In genomic region chr7:98884416-98884815, GRCh38 we compare ENCODE assay signal across 20 cellular contexts. TPM values are rescaled to one million over a fixed set of nuclear protein-coding genes. Genes with fewer than 3 reads are reported as not detected.
A peak's percentile ranks its signal among the peaks of the same experiment; 100 is the strongest.
DNase-seq lines count a peak whose midpoint lies in the region; ATAC-seq and TF ChIP-seq lines count a peak whose summit lies in the region.
"Had no signal": no experiment of that assay in that cellular context is flagged by ENCODE, and none has a peak within 500 bp of the region (broad histone marks: within the 10 kb centered on the region; RNA-seq: fewer than 3 reads in every experiment).

No MANE protein-coding gene starts in this region.

- no peaks in the 10 kb centered on the region for H3K27me3 Mint-ChIP-seq in activated CD8-positive, alpha-beta T cell treated with anti-CD3 and anti-CD28 coated beads, Interleukin-2, amount 10 ng/mL, durations not matched to agents 7 days and 5 days (ENCODE audit: low read depth)
- H3K27me3 Mint-ChIP-seq: CD4-positive, alpha-beta T cell had no signal

- H3K9me3 ChIP-seq in DOHH2 (ENCODE audit: control insufficient read depth, insufficient read depth, low read length) = no peaks in the 10 kb centered on the region
- H3K9me3 ChIP-seq in mesenchymal stem cell (ENCODE audit: control insufficient read depth, low read length) = no peaks in the 10 kb centered on the region
- H3K9me3 ChIP-seq: BE2C, Caco-2 had no signal

- DNase-seq in mesenchymal stem cell = no peak
- DNase-seq in posterior vena cava (ENCODE audit: low spot score) = peak; percentile 40
- no peak for DNase-seq in activated CD8-positive, alpha-beta T cell treated with anti-CD3 and anti-CD28 coated beads, Interleukin-2, amount 10 ng/mL, durations not matched to agents 7 days and 5 days
- DNase-seq in NCI-H1417 treated with DMSO at 0.1 percent for 48 hours (lab: John Stamatoyannopoulos, UW) = no peak
- DNase-seq in KBM-7 = no peak
- DNase-seq: ACHN; BE2C; Caco-2; CD4-positive, alpha-beta T cell; DMS79; GF-D8; GOT3; H7 had no signal

- H3K4me2 ChIP-seq in DOHH2 (ENCODE audit: low read length) (peak overlapping the region; percentile 63), KMS-11 (peak overlapping the region; percentile 30; the same call in 1 of the 2 replicates), mesenchymal stem cell (ENCODE audit: low read length, poor library complexity, severe bottlenecking) (no peak overlapping the region)

- H4K8ac ChIP-seq in mesenchymal stem cell (ENCODE audit: low read length) = no peak overlapping the region

- H3F3A ChIP-seq in DOHH2 (ENCODE audit: control insufficient read depth, insufficient read depth) = peaks cover 8% of the 10 kb centered on the region

- H2AFZ ChIP-seq in KMS-11 (ENCODE audit: low read depth) (no peak overlapping the region), mesenchymal stem cell (ENCODE audit: low read depth, low read length) (no peak overlapping the region)

- 97% methylated on average over 4 of the region's 4 CpGs for WGBS in mesenchymal stem cell

- H3K4me1 Mint-ChIP-seq in activated CD8-positive, alpha-beta T cell treated with anti-CD3 and anti-CD28 coated beads, Interleukin-2, amount 10 ng/mL, durations not matched to agents 7 days and 5 days (ENCODE audit: low read depth) = peaks cover 17% of the 10 kb centered on the region

- H3K4me1 ChIP-seq in DOHH2 (ENCODE audit: control insufficient read depth, low read length) = peaks cover 44% of the 10 kb centered on the region
- peaks cover 48% of the 10 kb centered on the region for H3K4me1 ChIP-seq in KMS-11 (ENCODE audit: low read depth, poor library complexity, severe bottlenecking)
- peaks cover 3% of the 10 kb centered on the region for H3K4me1 ChIP-seq in mesenchymal stem cell (ENCODE audit: control insufficient read depth, insufficient read depth, low read depth, low read length)
- H3K4me1 ChIP-seq: BE2C, Caco-2 had no signal

- no peak overlapping the region for H3K14ac ChIP-seq in mesenchymal stem cell (ENCODE audit: low read length in 2 of 2)

- H3K27me3 ChIP-seq in DOHH2 (ENCODE audit: control insufficient read depth, low read length) = no peaks in the 10 kb centered on the region
- H3K27me3 ChIP-seq in KMS-11 (ENCODE audit: insufficient read depth, low read depth) = no peaks in the 10 kb centered on the region
- H3K27me3 ChIP-seq in mesenchymal stem cell (ENCODE audit: control insufficient read depth in 1 of 2, insufficient read depth in 1 of 2, low read length in 2 of 2) = no peaks in the 10 kb centered on the region
- H3K27me3 ChIP-seq: BE2C had no signal

- no peak overlapping the region for H2AK5ac ChIP-seq in mesenchymal stem cell (ENCODE audit: low read length, severe bottlenecking)

- peaks cover 88% of the 10 kb centered on the region for H3K36me3 ChIP-seq in DOHH2 (ENCODE audit: control insufficient read depth, low read length)
- H3K36me3 ChIP-seq in KMS-11 (ENCODE audit: insufficient read depth) = peaks cover 17% of the 10 kb centered on the region
- H3K36me3 ChIP-seq in mesenchymal stem cell (ENCODE audit: control insufficient read depth in 1 of 2, insufficient read depth in 2 of 2, low read depth in 1 of 2, low read length in 2 of 2) = peaks cover 35 to 80% of the 10 kb centered on the region in 2 experiments

- H4K20me1 ChIP-seq in DOHH2 (ENCODE audit: control insufficient read depth, insufficient read depth, low read depth, low read length) = peaks cover 14% of the 10 kb centered on the region; the same call in 1 of the 2 replicates
- H4K20me1 ChIP-seq in KMS-11 (ENCODE audit: insufficient read depth) = no peaks in the 10 kb centered on the region

- H3K23ac ChIP-seq in mesenchymal stem cell (ENCODE audit: low read length in 2 of 2) = no peak overlapping the region

- ATAC-seq in activated CD8-positive, alpha-beta T cell treated with anti-CD3 and anti-CD28 coated beads, Interleukin-2, amount 10 ng/mL, durations not matched to agents 7 days and 5 days = no peak
- ATAC-seq in HG03039 (IDR thresholded peaks at IDR 0.05; ENCODE audit: unreplicated experiment) = no peak
- ATAC-seq: HCT116 had no signal

- no peak overlapping the region for H3K4ac ChIP-seq in mesenchymal stem cell (ENCODE audit: low read depth in 1 of 2, low read length in 2 of 2)

- CTCF ChIA-PET in activated CD8-positive, alpha-beta T cell treated with anti-CD3 and anti-CD28 coated beads, Interleukin-2, amount 10 ng/mL, durations not matched to agents 7 days and 5 days (lab: Charles Lee) = no interaction called here

- H3K9me2 ChIP-seq in DOHH2 (replicated peaks; ENCODE audit: control insufficient read depth, low read length) = no peaks in the 10 kb centered on the region

- no peak overlapping the region for H2BK12ac ChIP-seq in mesenchymal stem cell (ENCODE audit: low read length in 2 of 2)

- TF ChIP-seq CTCF in DOHH2 (IDR thresholded peaks at IDR 0.05; ENCODE audit: low read depth, low read length, poor library complexity, severe bottlenecking) (no peak), KMS-11 (conservative IDR thresholded peaks at IDR 0.05; ENCODE audit: low read depth, low read length) (no peak)

- H3K36me3 Mint-ChIP-seq in activated CD8-positive, alpha-beta T cell treated with anti-CD3 and anti-CD28 coated beads, Interleukin-2, amount 10 ng/mL, durations not matched to agents 7 days and 5 days (ENCODE audit: low read depth) = peaks cover 44% of the 10 kb centered on the region

- H3K27ac Mint-ChIP-seq in activated CD8-positive, alpha-beta T cell treated with anti-CD3 and anti-CD28 coated beads, Interleukin-2, amount 10 ng/mL, durations not matched to agents 7 days and 5 days = no peak overlapping the region
- H3K27ac Mint-ChIP-seq: CD4-positive, alpha-beta T cell had no signal

- H2BK120ac ChIP-seq in mesenchymal stem cell (ENCODE audit: low read depth, low read length) = no peak overlapping the region

- peaks cover 26% of the 10 kb centered on the region for H3K79me1 ChIP-seq in mesenchymal stem cell (replicated peaks; ENCODE audit: low read length, poor library complexity, severe bottlenecking)

- H3K4me3 ChIP-seq in DOHH2 (ENCODE audit: low read length) = peak overlapping the region; percentile 54
- no peak overlapping the region for H3K4me3 ChIP-seq in KMS-11 (IDR thresholded peaks at IDR 0.05; ENCODE audit: insufficient read depth, low read depth, low read length)
- H3K4me3 ChIP-seq in mesenchymal stem cell (ENCODE audit: insufficient read depth in 1 of 2, low read depth in 1 of 2, low read length in 2 of 2) = no peak overlapping the region

- H3K18ac ChIP-seq in mesenchymal stem cell (ENCODE audit: low read depth in 1 of 2, low read length in 2 of 2) = no peak overlapping the region

- H3K9me3 Mint-ChIP-seq in activated CD8-positive, alpha-beta T cell treated with anti-CD3 and anti-CD28 coated beads, Interleukin-2, amount 10 ng/mL, durations not matched to agents 7 days and 5 days (ENCODE audit: insufficient read depth) = no peaks in the 10 kb centered on the region
- H3K9me3 Mint-ChIP-seq: CD4-positive, alpha-beta T cell had no signal

- H3K4me3 Mint-ChIP-seq in activated CD8-positive, alpha-beta T cell treated with anti-CD3 and anti-CD28 coated beads, Interleukin-2, amount 10 ng/mL, durations not matched to agents 7 days and 5 days = no peak overlapping the region
- H3K4me3 Mint-ChIP-seq: CD4-positive, alpha-beta T cell had no signal

- H3K79me2 ChIP-seq in DOHH2 (ENCODE audit: control insufficient read depth, low read length) = peaks cover 71% of the 10 kb centered on the region
- H3K79me2 ChIP-seq in KMS-11 (ENCODE audit: insufficient read depth, low read depth) = peaks cover 58% of the 10 kb centered on the region

- no peak overlapping the region for H4K91ac ChIP-seq in mesenchymal stem cell (ENCODE audit: low read length)

- POLR2A ChIA-PET in activated CD8-positive, alpha-beta T cell treated with anti-CD3 and anti-CD28 coated beads, Interleukin-2, amount 10 ng/mL, durations not matched to agents 7 days and 5 days (lab: Charles Lee) = no interaction called here

- no peak overlapping the region for H2BK15ac ChIP-seq in mesenchymal stem cell (ENCODE audit: low read depth, poor library complexity, severe bottlenecking)

- peak overlapping the region; percentile 48 for H3K27ac ChIP-seq in DOHH2 (ENCODE audit: low read depth, low read length)
- H3K27ac ChIP-seq in KMS-11 = no peak overlapping the region
- H3K27ac ChIP-seq in mesenchymal stem cell (ENCODE audit: low read length, poor library complexity, severe bottlenecking) = no peak overlapping the region
- H3K27ac ChIP-seq: C4-2B, HL-60 had no signal

- intact Hi-C loops in posterior vena cava (cut with DNase I) = no loop called here

- H3K9ac ChIP-seq in KMS-11 = no peak overlapping the region
- H3K9ac ChIP-seq in mesenchymal stem cell (ENCODE audit: low read length) = peak overlapping the region; percentile 11

- H2BK5ac ChIP-seq in mesenchymal stem cell (ENCODE audit: low read depth, low read length, poor library complexity, severe bottlenecking) = no peak overlapping the region

- in situ Hi-C loops in KBM-7 (cut with MboI; ENCODE audit: low pct_unique_long_range_greater_than_20kb, low sequenced_read_pairs) = no loop called here

RNA-seq across cellular contexts. Expression of gene TRRAP, which starts 6.1 kb away (rescaled TPM):
- polyA plus RNA-seq in mesenchymal stem cell (2013, experiment 1 of 2) = 8.7 TPM
- polyA plus RNA-seq in mesenchymal stem cell (2013, experiment 2 of 2) = 7.7 TPM
- 10 to 100 TPM; 25.6 to 26.9 TPM for total RNA-seq in posterior vena cava
- total RNA-seq in activated CD8-positive, alpha-beta T cell treated with anti-CD3 and anti-CD28 coated beads, Interleukin-2, amount 10 ng/mL, durations not matched to agents 7 days and 5 days = 10 to 100 TPM; 61.0 to 64.5 TPM

RNA-seq across cellular contexts. Expression of gene TMEM130, which starts 14.6 kb away (rescaled TPM):
- 0.54 TPM for polyA plus RNA-seq in mesenchymal stem cell (2013, experiment 1 of 2)
- 0.32 TPM for polyA plus RNA-seq in mesenchymal stem cell (2013, experiment 2 of 2)
- total RNA-seq in posterior vena cava = 1 to 10 TPM in 1 of 2 donors, under 1 TPM in 1; 0.62 to 1.6 TPM
- total RNA-seq in activated CD8-positive, alpha-beta T cell treated with anti-CD3 and anti-CD28 coated beads, Interleukin-2, amount 10 ng/mL, durations not matched to agents 7 days and 5 days = not detected
- total RNA-seq: Caco-2, HT1080 had no signal
